Comparison of ENCODE assay signal across 17 cellular contexts in genomic region chr12:73225941-73226340, GRCh38.
A peak's percentile ranks its signal among the peaks of the same experiment; 100 is the strongest.
DNase-seq lines count a peak whose midpoint lies in the region; ATAC-seq, FAIRE-seq and TF ChIP-seq lines count a peak whose summit lies in the region.
"Had no signal": no experiment of that assay in that cellular context is flagged by ENCODE, and none has a peak within 500 bp of the region (broad histone marks: within the 10 kb centered on the region; RNA-seq: fewer than 3 reads in every experiment).

No MANE protein-coding gene starts in this region.

- no peak overlapping the region for H2BK5ac ChIP-seq in mesendoderm (ENCODE audit: low read length)

- H4K5ac ChIP-seq in mesendoderm (ENCODE audit: low read length), result no peak overlapping the region

- H3K9me3 ChIP-seq in right lobe of liver (no peaks in the 10 kb centered on the region), HepG2 (ENCODE audit: low read length) (peaks cover 54% of the 10 kb centered on the region)
- H3K9me3 ChIP-seq: BLaER1 treated with 17β-estradiol and CSF1 and Interleukin-3, amounts not matched to agents 10 nM and 100 nM had no signal

- H3K23ac ChIP-seq in mesendoderm (ENCODE audit: low read length), result no peak overlapping the region

- H2AFZ ChIP-seq in HepG2 (ENCODE audit: low read length), result no peak overlapping the region
- H2AFZ ChIP-seq: GM23338 had no signal

- peak overlapping the region in 2 of 3 donors; percentile 19 to 30 for H3K27ac ChIP-seq in right lobe of liver
- no peak overlapping the region for H3K27ac ChIP-seq in HepG2 (ENCODE audit: extremely low read length, insufficient read depth, low read length)
- H3K27ac ChIP-seq in mesendoderm (ENCODE audit: low read depth, low read length), result no peak overlapping the region
- H3K27ac ChIP-seq: 22Rv1; BLaER1 treated with 17β-estradiol and CSF1 and Interleukin-3, amounts not matched to agents 10 nM and 100 nM had no signal

- H3K27me3 ChIP-seq in right lobe of liver (no peaks in the 10 kb centered on the region), HepG2 (ENCODE audit: control insufficient read depth in 1 of 2, insufficient read depth in 2 of 2, low read length in 2 of 2) (no peaks in the 10 kb centered on the region), mesendoderm (ENCODE audit: insufficient read depth, low read length, poor library complexity) (no peaks in the 10 kb centered on the region)
- H3K27me3 ChIP-seq: BLaER1 treated with 17β-estradiol and CSF1 and Interleukin-3, amounts not matched to agents 10 nM and 100 nM had no signal

- peaks cover 2% of the 10 kb centered on the region for H3K4me1 Mint-ChIP-seq in glutamatergic neuron (ENCODE audit: low read depth, unreplicated experiment)
- no peaks in the 10 kb centered on the region for H3K4me1 Mint-ChIP-seq in activated naive CD4-positive, alpha-beta T cell treated with anti-CD3 and anti-CD28 coated beads for 36 hours (ENCODE audit: low read depth)
- H3K4me1 Mint-ChIP-seq: CD4-positive, CD25-positive, alpha-beta regulatory T cell; GM23338 had no signal

- no peak for TF ChIP-seq RAD21 in HepG2 (CRISPR knock-in tag; IDR thresholded peaks at IDR 0.05)

- BruUV-seq in HepG2 (replicated peaks; lab: Mats Ljungman, UMichigan), result no TSS peak

- H3K9ac ChIP-seq in HepG2 (ENCODE audit: insufficient read depth, low read depth, low read length), result no peak overlapping the region
- no peak overlapping the region for H3K9ac ChIP-seq in mesendoderm (ENCODE audit: low read length)
- H3K9ac ChIP-seq: BLaER1 treated with 17β-estradiol and CSF1 and Interleukin-3, amounts not matched to agents 10 nM and 100 nM had no signal

- in situ Hi-C loops in HepG2 (cut with HindIII; ENCODE audit: extremely low pct_ligation_motif_present, low pct_unique_long_range_greater_than_20kb), result no loop called here

- H4K20me1 ChIP-seq in HepG2 (ENCODE audit: insufficient read depth, low read length), result no peaks in the 10 kb centered on the region
- H4K20me1 ChIP-seq: BLaER1 treated with 17β-estradiol and CSF1 and Interleukin-3, amounts not matched to agents 10 nM and 100 nM had no signal

- H3K27ac Mint-ChIP-seq in glutamatergic neuron (ENCODE audit: unreplicated experiment), result peak overlapping the region; percentile 52
- no peak overlapping the region for H3K27ac Mint-ChIP-seq in activated naive CD4-positive, alpha-beta T cell treated with anti-CD3 and anti-CD28 coated beads for 36 hours
- H3K27ac Mint-ChIP-seq: CD4-positive, CD25-positive, alpha-beta regulatory T cell; GM23338 had no signal

- no peak overlapping the region for H3K4me3 Mint-ChIP-seq in glutamatergic neuron (ENCODE audit: unreplicated experiment)
- H3K4me3 Mint-ChIP-seq in activated naive CD4-positive, alpha-beta T cell treated with anti-CD3 and anti-CD28 coated beads for 36 hours, result no peak overlapping the region
- H3K4me3 Mint-ChIP-seq: CD4-positive, CD25-positive, alpha-beta regulatory T cell; GM23338 had no signal

- no peak overlapping the region for H3K4me3 ChIP-seq in right lobe of liver
- no peak overlapping the region for H3K4me3 ChIP-seq in HepG2 (replicated peaks in 1 of 3; ENCODE audit: insufficient read depth in 1 of 3, low read depth in 2 of 3, low read length in 3 of 3)
- H3K4me3 ChIP-seq in mesendoderm (ENCODE audit: low read length), result no peak overlapping the region
- H3K4me3 ChIP-seq: BLaER1 treated with 17β-estradiol and CSF1 and Interleukin-3, amounts not matched to agents 10 nM and 100 nM; GM23338 had no signal

- H3K79me1 ChIP-seq in mesendoderm (ENCODE audit: low read length), result no peaks in the 10 kb centered on the region

- intact Hi-C loops in right lobe of liver (cut with DNase I) (no loop called here), HepG2 (cut with micrococcal nuclease; ENCODE audit: unreplicated experiment) (no loop called here)
- intact Hi-C loops in activated naive CD4-positive, alpha-beta T cell treated with anti-CD3 and anti-CD28 coated beads for 36 hours (cut with micrococcal nuclease), result no loop called here

- WGBS in right lobe of liver (ENCODE audit: insufficient coverage, low coverage, low lambda C conversion rate, missing lambda C conversion rate), result 14% methylated on average over 2 of the region's 2 CpGs
- 0% methylated on average over 2 of the region's 2 CpGs for WGBS in HepG2 (ENCODE audit: low lambda C conversion rate)
- WGBS in mesendoderm (ENCODE audit: extremely low coverage, insufficient coverage, low lambda C conversion rate), result 100% methylated on average over 1 of the region's 2 CpGs

- H3K9me3 Mint-ChIP-seq in glutamatergic neuron (ENCODE audit: unreplicated experiment), result no peaks in the 10 kb centered on the region
- no peaks in the 10 kb centered on the region for H3K9me3 Mint-ChIP-seq in activated naive CD4-positive, alpha-beta T cell treated with anti-CD3 and anti-CD28 coated beads for 36 hours
- H3K9me3 Mint-ChIP-seq: GM23338 had no signal

- TF ChIP-seq POLR2A in right lobe of liver (IDR thresholded peaks at IDR 0.05) (no peak), HepG2 (IDR thresholded peaks at IDR 0.05; ENCODE audit: insufficient read depth in 1 of 2, low read depth in 2 of 2, low read length in 2 of 2) (no peak)

- CTCF ChIA-PET in HepG2 (lab: Yijun Ruan, JAX; ENCODE audit: low intra/inter-chr PET ratio, low total read pairs), result no interaction called here
- CTCF ChIA-PET in activated naive CD4-positive, alpha-beta T cell treated with anti-CD3 and anti-CD28 coated beads for 36 hours (lab: Charles Lee), result interaction anchor here (0.6 kb wide), 1 partner anchor 1217 kb away, joined by 3 read pairs; no protein-coding TSS in a partner anchor

- no peak overlapping the region for H3K4ac ChIP-seq in mesendoderm (ENCODE audit: low read depth, low read length)

- no peak for TF ChIP-seq EP300 in HepG2 (IDR thresholded peaks at IDR 0.05; ENCODE audit: low read depth in 2 of 2, low read length in 2 of 2)
- TF ChIP-seq EP300 in HepG2 (CRISPR knock-in tag; IDR thresholded peaks at IDR 0.05; ENCODE audit: borderline replicate concordance), result no peak

- no peak overlapping the region for H3K56ac ChIP-seq in mesendoderm (ENCODE audit: low read length)

- H3K4me2 ChIP-seq in HepG2 (ENCODE audit: low read depth, low read length) (no peak overlapping the region), mesendoderm (ENCODE audit: low read length) (no peak overlapping the region)
- H3K4me2 ChIP-seq: BLaER1 treated with 17β-estradiol and CSF1 and Interleukin-3, amounts not matched to agents 10 nM and 100 nM; GM23338 had no signal

- H3K36me3 ChIP-seq in right lobe of liver (no peaks in the 10 kb centered on the region), HepG2 (replicated peaks in 1 of 2; ENCODE audit: control insufficient read depth in 1 of 2, insufficient read depth in 2 of 2, low read length in 2 of 2) (no peaks in the 10 kb centered on the region), mesendoderm (ENCODE audit: control insufficient read depth, insufficient read depth, low read length) (no peaks in the 10 kb centered on the region)
- H3K36me3 ChIP-seq: BLaER1 treated with 17β-estradiol and CSF1 and Interleukin-3, amounts not matched to agents 10 nM and 100 nM had no signal

- no peaks in the 10 kb centered on the region for H3K27me3 Mint-ChIP-seq in glutamatergic neuron (ENCODE audit: unreplicated experiment)
- no peaks in the 10 kb centered on the region for H3K27me3 Mint-ChIP-seq in activated naive CD4-positive, alpha-beta T cell treated with anti-CD3 and anti-CD28 coated beads for 36 hours (ENCODE audit: low read depth)
- H3K27me3 Mint-ChIP-seq: CD4-positive, CD25-positive, alpha-beta regulatory T cell had no signal

- H4K8ac ChIP-seq in mesendoderm (ENCODE audit: low read depth, low read length), result no peak overlapping the region

- FAIRE-seq in HepG2 (lab: Jason Lieb, UNC), result no peak
- FAIRE-seq: GM12891, HTR-8/SVneo had no signal

- no peaks in the 10 kb centered on the region for H3K79me2 ChIP-seq in HepG2 (ENCODE audit: insufficient read depth, low read length)
- H3K79me2 ChIP-seq in mesendoderm (ENCODE audit: control insufficient read depth, insufficient read depth, low read length), result no peaks in the 10 kb centered on the region

- peak overlapping the region; percentile 4 for H2BK120ac ChIP-seq in mesendoderm (ENCODE audit: low read depth, low read length)

- DNase-seq in right lobe of liver (no peak), HepG2 (ENCODE audit: low spot score) (no peak), glutamatergic neuron (no peak), mesendoderm (no peak), NCI-H1694 treated with DMSO at 0.1 percent for 48 hours (lab: John Stamatoyannopoulos, UW) (no peak)
- no peak for DNase-seq in activated naive CD4-positive, alpha-beta T cell treated with anti-CD3 and anti-CD28 coated beads for 36 hours
- DNase-seq in NK-92 treated with Interleukin-12 subunit alpha and Interleukin-12 subunit beta, amount 100 ng/mL, for 24 hours (lab: John Stamatoyannopoulos, UW), result no peak
- no peak for DNase-seq in effector CD4-positive, alpha-beta T cell
- DNase-seq: Calu3; CD4-positive, CD25-positive, alpha-beta regulatory T cell; DMS 273 treated with DMSO at 0.1 percent for 48 hours; H7 had no signal

- H3K18ac ChIP-seq in mesendoderm (ENCODE audit: low read length), result no peak overlapping the region

- TF ChIP-seq CTCF in right lobe of liver (IDR thresholded peaks at IDR 0.05) (no peak), HepG2 (CRISPR knock-in tag; IDR thresholded peaks at IDR 0.05) (no peak), glutamatergic neuron (IDR thresholded peaks at IDR 0.05; ENCODE audit: partially characterized antibody, unreplicated experiment) (no peak)

- ATAC-seq in right lobe of liver, result peak in 3 of 4 donors; percentile 40 to 85 (median 47)
- no peak for ATAC-seq in HepG2
- ATAC-seq: GM23338 had no signal

- no peak overlapping the region for H2BK15ac ChIP-seq in mesendoderm (replicated peaks; ENCODE audit: low read depth)

- H3K4me1 ChIP-seq in right lobe of liver, result peaks cover 0 to 14% (median 1%) of the 10 kb centered on the region in 4 donors
- no peaks in the 10 kb centered on the region for H3K4me1 ChIP-seq in HepG2 (ENCODE audit: insufficient read depth, low read length)
- no peaks in the 10 kb centered on the region for H3K4me1 ChIP-seq in mesendoderm (ENCODE audit: control insufficient read depth, low read depth, low read length)
- H3K4me1 ChIP-seq: BLaER1 treated with 17β-estradiol and CSF1 and Interleukin-3, amounts not matched to agents 10 nM and 100 nM had no signal

- POLR2A ChIA-PET in HepG2 (lab: Yijun Ruan, JAX), result no interaction called here

- H2AK5ac ChIP-seq in mesendoderm (ENCODE audit: low read length), result no peak overlapping the region

- no peaks in the 10 kb centered on the region for H3K36me3 Mint-ChIP-seq in glutamatergic neuron (ENCODE audit: unreplicated experiment)
- H3K36me3 Mint-ChIP-seq in activated naive CD4-positive, alpha-beta T cell treated with anti-CD3 and anti-CD28 coated beads for 36 hours (ENCODE audit: low read depth), result no peaks in the 10 kb centered on the region
- H3K36me3 Mint-ChIP-seq: CD4-positive, CD25-positive, alpha-beta regulatory T cell had no signal

Comparison
In these comparisons a context has a peak if more than half of its experiments do, and no peak if none do; other contexts are left out.
1. H3K27ac ChIP-seq: peak in right lobe of liver (2 of 3); none in HepG2 (single experiment) and mesendoderm (single experiment).